19 cellular contexts compared by ENCODE assay signal in the genomic region with DNA sequence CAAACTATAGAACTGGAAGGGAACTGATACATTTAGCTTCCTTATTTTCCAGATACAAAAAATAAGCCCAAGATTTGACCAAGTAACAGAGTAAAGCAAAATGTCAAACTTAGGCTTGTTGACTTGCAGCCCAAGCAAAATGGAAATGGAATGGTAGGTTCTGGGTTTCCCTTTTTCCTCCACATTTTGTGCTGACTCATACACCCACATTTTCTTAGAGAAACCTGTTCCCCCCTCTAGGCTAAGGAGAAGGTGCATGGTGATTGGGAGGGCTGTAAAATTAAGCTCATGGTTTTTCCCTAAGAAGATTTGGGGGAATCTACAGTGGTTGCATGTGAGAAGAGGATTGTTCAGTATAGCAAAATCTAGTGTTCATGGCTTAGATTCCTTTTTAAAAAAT.
A peak's percentile ranks its signal among the peaks of the same experiment; 100 is the strongest.
DNase-seq lines count a peak whose midpoint lies in the region; ATAC-seq, FAIRE-seq and TF ChIP-seq lines count a peak whose summit lies in the region.
"Had no signal": no experiment of that assay in that cellular context is flagged by ENCODE, and none has a peak within 500 bp of the region (broad histone marks: within the 10 kb centered on the region; RNA-seq: fewer than 3 reads in every experiment).

No MANE protein-coding gene starts in this region.

- peak overlapping the region; percentile 56 for H2AFZ ChIP-seq in ACC112 (ENCODE audit: low read length, unreplicated experiment)

- DNase-seq in M059J (ENCODE audit: low read depth), result peak; percentile 2
- DNase-seq in MCF 10A (ENCODE audit: unreplicated experiment), result no peak
- DNase-seq in esophagus squamous epithelium (lab: John Stamatoyannopoulos, UW), result no peak
- DNase-seq in activated CD8-positive, alpha-beta T cell treated with anti-CD3 and anti-CD28 coated beads, Interleukin-2, amount 10 ng/mL, durations not matched to agents 7 days and 5 days, result no peak
- DNase-seq in small intestine, result no peak
- no peak for DNase-seq in NCI-H524 (lab: John Stamatoyannopoulos, UW)
- DNase-seq in GM10266 (ENCODE audit: extremely low spot score), result no peak
- DNase-seq: CD8-positive, alpha-beta memory T cell; KBM-7; MV-4-11; NCI-H1417; NCI-H187; NCI-H2107; NCI-H510A; SW 1271 had no signal

- H3K4me1 Mint-ChIP-seq in MCF 10A (ENCODE audit: insufficient read depth, unreplicated experiment), result peaks cover 15% of the 10 kb centered on the region
- H3K4me1 Mint-ChIP-seq in activated CD8-positive, alpha-beta T cell treated with anti-CD3 and anti-CD28 coated beads, Interleukin-2, amount 10 ng/mL, durations not matched to agents 7 days and 5 days (ENCODE audit: low read depth), result no peaks in the 10 kb centered on the region
- H3K4me1 Mint-ChIP-seq: CD8-positive, alpha-beta memory T cell had no signal

- no peak for FAIRE-seq in small intestine (lab: Jason Lieb, UNC)
- FAIRE-seq: GM12892, GM18507 had no signal

- no peaks in the 10 kb centered on the region for H3K79me2 ChIP-seq in ACC112 (ENCODE audit: control insufficient read depth, insufficient read depth, low read length, unreplicated experiment)

- no TSS peak for BruUV-seq in MCF 10A (replicated peaks; lab: Mats Ljungman, UMichigan)

- peaks cover 8% of the 10 kb centered on the region for H3K9me3 Mint-ChIP-seq in MCF 10A (ENCODE audit: unreplicated experiment)
- no peaks in the 10 kb centered on the region for H3K9me3 Mint-ChIP-seq in activated CD8-positive, alpha-beta T cell treated with anti-CD3 and anti-CD28 coated beads, Interleukin-2, amount 10 ng/mL, durations not matched to agents 7 days and 5 days (ENCODE audit: insufficient read depth)
- H3K9me3 Mint-ChIP-seq: CD8-positive, alpha-beta memory T cell had no signal

- no peaks in the 10 kb centered on the region for H3K27me3 Mint-ChIP-seq in MCF 10A (ENCODE audit: insufficient read depth, unreplicated experiment)
- peaks cover 2% of the 10 kb centered on the region for H3K27me3 Mint-ChIP-seq in activated CD8-positive, alpha-beta T cell treated with anti-CD3 and anti-CD28 coated beads, Interleukin-2, amount 10 ng/mL, durations not matched to agents 7 days and 5 days (ENCODE audit: low read depth)

- H3K27ac ChIP-seq in ACC112 (ENCODE audit: low read depth, low read length) (no peak overlapping the region), esophagus squamous epithelium (peak overlapping the region; percentile 46 to 88 (median 73)), small intestine (ENCODE audit: low read depth in 1 of 2, low read length in 1 of 2) (no peak overlapping the region)
- H3K27ac ChIP-seq: BLaER1 treated with 17β-estradiol and CSF1 and Interleukin-3, amounts not matched to agents 10 nM and 100 nM had no signal

- H3K4me1 ChIP-seq in ACC112 (ENCODE audit: control insufficient read depth, insufficient read depth, low read length, unreplicated experiment) (no peaks in the 10 kb centered on the region), esophagus squamous epithelium (peaks cover 0 to 23% (median 5%) of the 10 kb centered on the region in 3 donors), small intestine (ENCODE audit: control insufficient read depth in 2 of 2, insufficient read depth in 1 of 2, low read depth in 1 of 2, low read length in 1 of 2) (no peaks in the 10 kb centered on the region)

- POLR2A ChIA-PET in MCF 10A (lab: Yijun Ruan, JAX), result interaction anchor here (0.5 to 2.0 kb wide), 6 partner anchors 10 to 239 kb away, joined by 3 to 6 read pairs (median 5); partner anchors contain the start of gene ARL4A
- POLR2A ChIA-PET in activated CD8-positive, alpha-beta T cell treated with anti-CD3 and anti-CD28 coated beads, Interleukin-2, amount 10 ng/mL, durations not matched to agents 7 days and 5 days (lab: Charles Lee), result no interaction called here

- TF ChIP-seq CTCF in MCF 10A (IDR thresholded peaks at IDR 0.05; ENCODE audit: unreplicated experiment) (no peak), esophagus squamous epithelium (IDR thresholded peaks at IDR 0.05) (no peak), GM10266 (IDR thresholded peaks at IDR 0.05; ENCODE audit: control insufficient read depth, insufficient read depth, low read depth, missing control alignments) (no peak)

- no peaks in the 10 kb centered on the region for H3K9me3 ChIP-seq in esophagus squamous epithelium
- no peaks in the 10 kb centered on the region for H3K9me3 ChIP-seq in small intestine (ENCODE audit: control insufficient read depth, low read depth)

- CTCF ChIA-PET in MCF 10A (lab: Yijun Ruan, JAX), result interaction anchor here (0.6 to 1.5 kb wide), 4 partner anchors 48 to 1417 kb away, joined by 3 to 5 read pairs (median 3); no protein-coding TSS in a partner anchor
- CTCF ChIA-PET in activated CD8-positive, alpha-beta T cell treated with anti-CD3 and anti-CD28 coated beads, Interleukin-2, amount 10 ng/mL, durations not matched to agents 7 days and 5 days (lab: Charles Lee), result no interaction called here

- H3K4me3 ChIP-seq in ACC112 (ENCODE audit: low read depth, low read length) (no peak overlapping the region), esophagus squamous epithelium (no peak overlapping the region), small intestine (ENCODE audit: low read depth in 1 of 2, low read length in 2 of 2) (no peak overlapping the region)
- H3K4me3 ChIP-seq: BLaER1 treated with 17β-estradiol and CSF1 and Interleukin-3, amounts not matched to agents 10 nM and 100 nM had no signal

- no peak for TF ChIP-seq POLR2A in esophagus squamous epithelium (IDR thresholded peaks at IDR 0.05)

- H3K27me3 ChIP-seq in ACC112 (ENCODE audit: insufficient read depth, low read length) (no peaks in the 10 kb centered on the region), esophagus squamous epithelium (no peaks in the 10 kb centered on the region), small intestine (ENCODE audit: control insufficient read depth in 2 of 2, insufficient read depth in 2 of 2, low read length in 2 of 2) (no peaks in the 10 kb centered on the region)
- H3K27me3 ChIP-seq: BLaER1 treated with 17β-estradiol and CSF1 and Interleukin-3, amounts not matched to agents 10 nM and 100 nM had no signal

- no peak for ATAC-seq in activated CD8-positive, alpha-beta T cell treated with anti-CD3 and anti-CD28 coated beads, Interleukin-2, amount 10 ng/mL, durations not matched to agents 7 days and 5 days

- H3K36me3 ChIP-seq in ACC112 (ENCODE audit: insufficient read depth, low read length), result no peaks in the 10 kb centered on the region
- H3K36me3 ChIP-seq in esophagus squamous epithelium, result no peaks in the 10 kb centered on the region
- no peaks in the 10 kb centered on the region for H3K36me3 ChIP-seq in small intestine (ENCODE audit: control insufficient read depth in 2 of 2, insufficient read depth in 2 of 2, low read length in 2 of 2)
- H3K36me3 ChIP-seq: BLaER1 treated with 17β-estradiol and CSF1 and Interleukin-3, amounts not matched to agents 10 nM and 100 nM had no signal

- H3K4me3 Mint-ChIP-seq in MCF 10A (ENCODE audit: unreplicated experiment), result no peak overlapping the region
- H3K4me3 Mint-ChIP-seq in activated CD8-positive, alpha-beta T cell treated with anti-CD3 and anti-CD28 coated beads, Interleukin-2, amount 10 ng/mL, durations not matched to agents 7 days and 5 days, result no peak overlapping the region
- H3K4me3 Mint-ChIP-seq: CD8-positive, alpha-beta memory T cell had no signal

- H3K27ac Mint-ChIP-seq in MCF 10A (ENCODE audit: low read depth, unreplicated experiment), result peak overlapping the region; percentile 53
- H3K27ac Mint-ChIP-seq in activated CD8-positive, alpha-beta T cell treated with anti-CD3 and anti-CD28 coated beads, Interleukin-2, amount 10 ng/mL, durations not matched to agents 7 days and 5 days, result no peak overlapping the region
- H3K27ac Mint-ChIP-seq: CD8-positive, alpha-beta memory T cell had no signal

- no peaks in the 10 kb centered on the region for H3K36me3 Mint-ChIP-seq in MCF 10A (ENCODE audit: insufficient read depth, unreplicated experiment)
- H3K36me3 Mint-ChIP-seq in activated CD8-positive, alpha-beta T cell treated with anti-CD3 and anti-CD28 coated beads, Interleukin-2, amount 10 ng/mL, durations not matched to agents 7 days and 5 days (ENCODE audit: low read depth), result no peaks in the 10 kb centered on the region

- intact Hi-C loops in MCF 10A (cut with micrococcal nuclease), result no loop called here
- intact Hi-C loops in esophagus squamous epithelium (cut with DNase I), result no loop called here

Comparison
In these comparisons a context has a peak if more than half of its experiments do, and no peak if none do; other contexts are left out.
1. H3K27ac ChIP-seq: peak in esophagus squamous epithelium (4 of 4); none in ACC112 (single experiment) and small intestine (0 of 2).